ENCODE assay signal across 8 cellular contexts in the genomic region with DNA sequence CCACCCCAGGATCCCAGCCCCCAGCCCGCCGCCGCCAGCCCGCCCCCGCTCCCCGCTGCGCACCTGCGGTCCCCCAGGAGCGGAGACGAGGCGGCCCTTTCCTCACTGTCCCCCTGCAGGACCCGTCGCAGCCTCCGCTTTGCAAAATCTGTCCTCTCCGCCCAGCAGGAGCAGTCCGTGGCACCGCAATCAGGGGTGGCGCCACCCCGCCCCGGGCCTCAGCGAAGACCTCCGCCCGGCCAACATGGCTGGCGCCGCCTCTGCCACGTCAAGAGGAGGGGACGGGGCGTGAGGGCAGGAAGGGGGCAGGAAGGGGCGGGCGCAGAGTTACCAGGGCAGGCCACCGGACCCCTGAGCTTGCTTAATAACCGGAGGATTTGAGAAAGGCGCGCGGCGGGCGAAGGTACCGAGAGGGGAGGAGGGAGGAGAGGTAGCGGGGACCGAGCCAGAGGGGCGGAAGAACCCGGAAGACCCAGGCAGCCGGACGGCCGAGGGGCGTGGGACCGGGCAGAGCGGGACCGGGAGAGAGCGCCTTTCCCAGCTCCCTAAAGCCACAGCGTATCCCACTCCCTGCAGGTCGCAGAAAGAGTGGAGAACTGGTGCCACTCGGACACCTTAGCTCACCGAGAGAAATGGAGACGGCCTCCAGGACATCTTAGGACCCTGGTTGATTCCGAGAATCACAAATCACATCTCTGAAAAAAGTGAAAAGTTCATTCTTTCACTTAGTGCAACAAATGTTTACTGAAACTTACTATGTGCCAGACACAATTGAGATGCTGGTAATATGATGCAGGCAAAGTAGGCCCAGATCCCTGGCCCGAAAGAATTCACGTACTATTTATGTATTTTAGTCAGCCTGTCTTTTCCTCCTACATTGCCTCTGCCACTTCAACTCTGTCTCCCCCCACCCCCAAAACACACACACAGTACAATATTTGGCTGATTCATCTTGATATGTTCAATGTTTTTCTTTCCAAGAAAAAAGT. TPM values are rescaled to one million over a fixed set of nuclear protein-coding genes. Genes with fewer than 3 reads are reported as not detected.
DNase-seq lines count a peak whose midpoint lies in the region; ATAC-seq and TF ChIP-seq lines count a peak whose summit lies in the region.

A gene (minus strand): TSS at position 267 of the 989 bp plus-strand sequence. CDS start 7,117 bp downstream, outside the sequence.

- H3K36me3 ChIP-seq in OCI-LY1 (ENCODE audit: insufficient read depth, low read length) (no peaks in the 10 kb centered on the region), mucosa of descending colon (ENCODE audit: low read depth) (no peaks in the 10 kb centered on the region)

- no peaks in the 10 kb centered on the region for H3K9me3 ChIP-seq in OCI-LY1 (ENCODE audit: low read length)
- no peaks in the 10 kb centered on the region for H3K9me3 ChIP-seq in mucosa of descending colon

- intact Hi-C loops in mucosa of descending colon (cut with DNase I, micrococcal nuclease), result loop anchor here in 1 of 2 donors (10.0 kb wide), 1 partner anchor 72 kb away; a partner anchor contains a TSS

- H3K4me3 ChIP-seq in OCI-LY1 (ENCODE audit: low read depth, low read length, poor library complexity, severe bottlenecking) (peak within 1 kb of the TSS; percentile 85), epithelial cell of esophagus (ENCODE audit: low read length) (peak within 1 kb of the TSS; percentile 79), mucosa of descending colon (peak within 1 kb of the TSS; percentile 78)

- no peaks in the 10 kb centered on the region for H3F3A ChIP-seq in OCI-LY1 (ENCODE audit: insufficient read depth, low read length)

- no peak within 1 kb of the TSS for H2AFZ ChIP-seq in OCI-LY1 (ENCODE audit: low read length)

- H3K79me2 ChIP-seq in OCI-LY1 (ENCODE audit: insufficient read depth, low read length), result peaks cover 4% of the 10 kb centered on the region; the same call in 1 of the 2 replicates

- no peaks in the 10 kb centered on the region for H3K9me2 ChIP-seq in OCI-LY1 (ENCODE audit: low read depth, low read length)

- peaks cover 30% of the 10 kb centered on the region for H3K4me1 ChIP-seq in OCI-LY1 (ENCODE audit: insufficient read depth, low read length, severe bottlenecking)
- H3K4me1 ChIP-seq in mucosa of descending colon (ENCODE audit: low read depth), result peaks cover 33% of the 10 kb centered on the region

- no peaks in the 10 kb centered on the region for H4K20me1 ChIP-seq in OCI-LY1 (ENCODE audit: insufficient read depth, low read length)

- TF ChIP-seq CTCF in OCI-LY1 (IDR thresholded peaks at IDR 0.05; ENCODE audit: low read length), result peak; percentile 9; the same call in 1 of the 2 replicates
- no peak for TF ChIP-seq CTCF in epithelial cell of esophagus (IDR thresholded peaks at IDR 0.05; ENCODE audit: insufficient read depth, low read depth, low read length, missing control alignments)
- no peak for TF ChIP-seq CTCF in mucosa of descending colon (IDR thresholded peaks at IDR 0.05)

- no peaks in the 10 kb centered on the region for H3K27me3 ChIP-seq in OCI-LY1 (ENCODE audit: insufficient read depth, low read length)

- DNase-seq in DMS 273 (lab: John Stamatoyannopoulos, UW; ENCODE audit: unreplicated experiment) (peak; percentile 96), HuH-7 (ENCODE audit: low spot score) (peak; percentile 65), activated T-cell treated with anti-CD3 and anti-CD28 coated beads for 1 hour (ENCODE audit: low read depth) (peak; percentile 72), epithelial cell of esophagus (ENCODE audit: low read depth) (peak; percentile 80), mucosa of descending colon (peak; percentile 94 to 96 (median 95))
- peak; percentile 78 for DNase-seq in stimulated activated CD8-positive, alpha-beta memory T cell treated with anti-CD3 and anti-CD28 coated beads, Interleukin-4, amount 100 ng/mL, for 24 hours (ENCODE audit: low read depth)

- ATAC-seq in GM21526 (IDR thresholded peaks at IDR 0.05; ENCODE audit: low FRiP score, unreplicated experiment) (peak; percentile 90), mucosa of descending colon (peak; percentile 96)

- peak within 1 kb of the TSS; percentile 56 for H3K27ac ChIP-seq in OCI-LY1 (ENCODE audit: low read depth, low read length, poor library complexity, severe bottlenecking)

- peak within 1 kb of the TSS; percentile 91 for H3K4me2 ChIP-seq in OCI-LY1 (ENCODE audit: low read length)

- peak within 1 kb of the TSS; percentile 86 for H3K9ac ChIP-seq in OCI-LY1 (ENCODE audit: low read length)

RNA-seq across cellular contexts. Expression of the gene that starts here (rescaled TPM):
- 100 to 1,000 TPM in 2 of 3 donors, 10 to 100 TPM in 1; 84.4 to 148 (median 122) TPM for total RNA-seq in mucosa of descending colon

Comparison
In these comparisons a context has a peak if more than half of its experiments do, and no peak if none do; other contexts are left out.
1. Peak in every context shown above with its lines: DNase-seq, ATAC-seq, H3K4me3 ChIP-seq and H3K27ac ChIP-seq.